Comparison of ENCODE assay signal across 16 cellular contexts in genomic region chr13:107778094-107778493, GRCh38.
"Had no signal": no experiment of that assay in that cellular context is flagged by ENCODE, and none has a peak within 500 bp of the region (broad histone marks: within the 10 kb centered on the region; RNA-seq: fewer than 3 reads in every experiment).

No MANE protein-coding gene starts in this region.

- H3K36me3 ChIP-seq: lower lobe of right lung, neutrophil, right lobe of liver, thoracic aorta, tibial nerve, upper lobe of left lung had no signal

- ATAC-seq: left ventricle myocardium superior; lower lobe of right lung; natural killer cell; right lobe of liver; stimulated activated naive B cell treated with anti-CD40 and anti-IgM and Interleukin-4, amounts not matched to agents 10 μg/mL and 1 μg/mL and 100 μg/mL, for 72 hours had no signal

- DNase-seq: cortex of kidney; effector memory CD4-positive, alpha-beta T cell; hypothalamus; left ventricle myocardium superior; lower lobe of right lung; natural killer cell; right lobe of liver; small intestine; stimulated activated CD4-positive, alpha-beta T cell treated with anti-CD3 and anti-CD28 coated beads, Interleukin-15, amount 100 ng/mL, for 24 hours; stimulated activated CD4-positive, alpha-beta T cell treated with anti-CD3 and anti-CD28 coated beads, Interleukin-2, amount 100 ng/mL, for 48 hours; stimulated activated naive B cell treated with anti-CD40 and anti-IgM and Interleukin-4, amounts not matched to agents 10 μg/mL and 1 μg/mL and 100 μg/mL, for 72 hours; upper lobe of left lung had no signal

- H3K9ac ChIP-seq: parathyroid adenoma had no signal

- H3K9me3 ChIP-seq: lower lobe of right lung, neutrophil, right lobe of liver, thoracic aorta, tibial nerve, upper lobe of left lung had no signal

- H3K4me3 ChIP-seq: lower lobe of right lung, right lobe of liver, thoracic aorta, tibial nerve, upper lobe of left lung had no signal

- H3K27ac ChIP-seq: lower lobe of right lung, neutrophil, parathyroid adenoma, right lobe of liver, thoracic aorta, tibial nerve, upper lobe of left lung had no signal

- H2AFZ ChIP-seq: parathyroid adenoma had no signal

- H3K27me3 ChIP-seq: neutrophil, right lobe of liver, tibial nerve, upper lobe of left lung had no signal

- H3K4me1 ChIP-seq: lower lobe of right lung, parathyroid adenoma, right lobe of liver, tibial nerve, upper lobe of left lung had no signal

- H3K79me2 ChIP-seq: parathyroid adenoma had no signal
